15 cellular contexts compared by ENCODE assay signal in the genomic region with DNA sequence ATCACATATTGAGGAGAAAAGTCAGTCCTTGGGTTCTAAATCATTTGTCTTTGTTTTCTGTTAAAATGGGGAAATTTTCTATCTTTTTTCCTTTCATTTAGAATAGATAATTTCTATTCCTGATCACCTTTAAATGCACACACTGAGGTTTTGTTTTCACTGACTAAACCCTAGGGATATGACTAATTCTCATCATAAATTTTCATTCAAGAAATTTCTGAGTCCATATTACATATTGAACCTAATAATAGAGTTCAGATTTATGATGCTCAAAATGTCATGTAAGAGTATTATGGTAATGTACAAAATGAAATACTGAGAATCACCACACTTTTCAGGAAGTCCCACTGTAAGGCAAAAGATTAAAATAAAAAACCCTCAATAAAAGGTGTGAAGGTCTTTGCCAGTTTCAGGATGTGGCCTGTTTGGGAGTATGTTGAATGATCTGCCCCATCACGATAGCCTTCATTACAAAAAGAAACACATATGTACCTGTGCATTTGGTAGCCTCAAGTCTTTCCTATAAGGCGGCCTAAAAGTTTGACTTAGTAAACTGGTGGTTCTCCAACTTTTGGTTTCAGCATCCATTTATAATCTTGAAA. TPM values are rescaled to one million over a fixed set of nuclear protein-coding genes. Genes with fewer than 3 reads are reported as not detected.
DNase-seq lines count a peak whose midpoint lies in the region; ATAC-seq and TF ChIP-seq lines count a peak whose summit lies in the region.
"Had no signal": no experiment of that assay in that cellular context is flagged by ENCODE, and none has a peak within 500 bp of the region (broad histone marks: within the 10 kb centered on the region; RNA-seq: fewer than 3 reads in every experiment).

No MANE protein-coding gene starts in this region.

- no peaks in the 10 kb centered on the region for H3K9me3 ChIP-seq in PC-3 (ENCODE audit: low read length)
- H3K9me3 ChIP-seq: vagina had no signal

- H3K9me3 Mint-ChIP-seq in activated CD4-positive, alpha-beta T cell treated with anti-CD3 and anti-CD28 coated beads, Interleukin-2, amount 10 ng/mL, durations not matched to agents 7 days and 5 days = no peaks in the 10 kb centered on the region
- H3K9me3 Mint-ChIP-seq in naive thymus-derived CD8-positive, alpha-beta T cell = no peaks in the 10 kb centered on the region
- H3K9me3 Mint-ChIP-seq: stimulated activated effector memory CD8-positive, alpha-beta T cell treated with anti-CD3 and anti-CD28 coated beads, Interleukin-12 subunit alpha, Interleukin-12 subunit beta, amount 100 ng/mL, for 72 hours had no signal

- peaks cover 81% of the 10 kb centered on the region for H3K36me3 Mint-ChIP-seq in activated CD4-positive, alpha-beta T cell treated with anti-CD3 and anti-CD28 coated beads, Interleukin-2, amount 10 ng/mL, durations not matched to agents 7 days and 5 days (ENCODE audit: low read depth)
- H3K36me3 Mint-ChIP-seq in naive thymus-derived CD8-positive, alpha-beta T cell = peaks cover 0 to 84% (median 20%) of the 10 kb centered on the region in 3 donors
- H3K36me3 Mint-ChIP-seq: stimulated activated effector memory CD8-positive, alpha-beta T cell treated with anti-CD3 and anti-CD28 coated beads, Interleukin-12 subunit alpha, Interleukin-12 subunit beta, amount 100 ng/mL, for 72 hours had no signal

- CTCF ChIA-PET in activated CD4-positive, alpha-beta T cell treated with anti-CD3 and anti-CD28 coated beads, Interleukin-2, amount 10 ng/mL, durations not matched to agents 7 days and 5 days (lab: Charles Lee) = interaction anchor here (1.2 to 4.1 kb wide), 2 partner anchors 11 to 524 kb away, joined by 3 to 17 read pairs; no protein-coding TSS in a partner anchor
- CTCF ChIA-PET in PC-3 (lab: Charles Lee) = no interaction called here

- H3K9me2 ChIP-seq in PC-3 (replicated peaks; ENCODE audit: low read length) = no peaks in the 10 kb centered on the region

- H3K36me3 ChIP-seq in PC-3 (ENCODE audit: low read depth, low read length) = no peaks in the 10 kb centered on the region
- H3K36me3 ChIP-seq: vagina had no signal

- H3K4me1 ChIP-seq in PC-3 (ENCODE audit: insufficient read depth, low read length) = peaks cover 26% of the 10 kb centered on the region
- H3K4me1 ChIP-seq: vagina had no signal

- TF ChIP-seq POLR2A in GM18505 (IDR thresholded peaks at IDR 0.05; ENCODE audit: borderline replicate concordance, extremely low read depth, insufficient read depth, insufficient read length) = no peak

- no peaks in the 10 kb centered on the region for H4K20me1 ChIP-seq in PC-3 (ENCODE audit: low read length)

- ATAC-seq in GM21619 (IDR thresholded peaks at IDR 0.05; ENCODE audit: unreplicated experiment) = peak; percentile 12
- peak; percentile 43 for ATAC-seq in PC-3
- ATAC-seq in naive thymus-derived CD8-positive, alpha-beta T cell = no peak
- no peak for ATAC-seq in GM18505 (IDR thresholded peaks at IDR 0.05; ENCODE audit: unreplicated experiment)

- no peaks in the 10 kb centered on the region for H3K27me3 Mint-ChIP-seq in activated CD4-positive, alpha-beta T cell treated with anti-CD3 and anti-CD28 coated beads, Interleukin-2, amount 10 ng/mL, durations not matched to agents 7 days and 5 days
- no peaks in the 10 kb centered on the region for H3K27me3 Mint-ChIP-seq in naive thymus-derived CD8-positive, alpha-beta T cell
- H3K27me3 Mint-ChIP-seq: progenitor cell of endocrine pancreas had no signal

- H3K79me2 ChIP-seq in PC-3 (ENCODE audit: low read length) = no peaks in the 10 kb centered on the region

- peak overlapping the region; percentile 44 for H3K9ac ChIP-seq in PC-3 (ENCODE audit: low read length)

- no peaks in the 10 kb centered on the region for H3F3A ChIP-seq in PC-3 (ENCODE audit: low read length, unreplicated experiment)

- no peaks in the 10 kb centered on the region for H3K27me3 ChIP-seq in PC-3 (ENCODE audit: low read length)
- H3K27me3 ChIP-seq: vagina had no signal

- POLR2A ChIA-PET in activated CD4-positive, alpha-beta T cell treated with anti-CD3 and anti-CD28 coated beads, Interleukin-2, amount 10 ng/mL, durations not matched to agents 7 days and 5 days (lab: Charles Lee) = no interaction called here
- POLR2A ChIA-PET in PC-3 (lab: Charles Lee; ENCODE audit: unreplicated experiment) = no interaction called here
- POLR2A ChIA-PET in naive thymus-derived CD8-positive, alpha-beta T cell (lab: Charles Lee) = interaction anchor here (0.8 to 15.6 kb wide), 7 partner anchors 12 to 90 kb away, joined by 3 to 206 read pairs (median 5); partner anchors contain the start of gene LEF1

- H3K4me3 ChIP-seq in PC-3 (ENCODE audit: low read length) = peak overlapping the region; percentile 33; the same call in 1 of the 2 replicates
- H3K4me3 ChIP-seq: vagina had no signal

- peak overlapping the region; percentile 58 for H3K4me3 Mint-ChIP-seq in activated CD4-positive, alpha-beta T cell treated with anti-CD3 and anti-CD28 coated beads, Interleukin-2, amount 10 ng/mL, durations not matched to agents 7 days and 5 days
- peak overlapping the region; percentile 6 to 82 (median 66) for H3K4me3 Mint-ChIP-seq in naive thymus-derived CD8-positive, alpha-beta T cell
- H3K4me3 Mint-ChIP-seq: stimulated activated effector memory CD8-positive, alpha-beta T cell treated with anti-CD3 and anti-CD28 coated beads, Interleukin-12 subunit alpha, Interleukin-12 subunit beta, amount 100 ng/mL, for 72 hours had no signal

- intact Hi-C loops in PC-3 (cut with micrococcal nuclease) = loop anchor here (2.0 to 5.0 kb wide), 2 partner anchors 48 to 60 kb away; partner anchors contain the start of gene LEF1

- peaks cover 87% of the 10 kb centered on the region for H3K4me1 Mint-ChIP-seq in activated CD4-positive, alpha-beta T cell treated with anti-CD3 and anti-CD28 coated beads, Interleukin-2, amount 10 ng/mL, durations not matched to agents 7 days and 5 days
- peaks cover 42 to 90% (median 81%) of the 10 kb centered on the region in 4 donors for H3K4me1 Mint-ChIP-seq in naive thymus-derived CD8-positive, alpha-beta T cell

- no peak for TF ChIP-seq CTCF in PC-3 (conservative IDR thresholded peaks at IDR 0.05; ENCODE audit: low read depth, low read length)

- no peak for DNase-seq in activated CD4-positive, alpha-beta T cell treated with anti-CD3 and anti-CD28 coated beads, Interleukin-2, amount 10 ng/mL, durations not matched to agents 7 days and 5 days
- DNase-seq in activated CD4-positive, alpha-beta T cell treated with anti-CD3 and anti-CD28 coated beads for 4 hours = no peak
- peak; percentile 42 for DNase-seq in PC-3
- no peak for DNase-seq in naive thymus-derived CD8-positive, alpha-beta T cell
- no peak for DNase-seq in putamen (ENCODE audit: low spot score)
- no peak for DNase-seq in hepatic stellate cell (ENCODE audit: low spot score)
- DNase-seq: DND-41; stimulated activated CD4-positive, alpha-beta T cell treated with anti-CD3 and anti-CD28 coated beads, Interleukin-2, amount 100 ng/mL, for 24 hours; SW 1271 had no signal

- no TSS peak for BruUV-seq in PC-3 (replicated peaks; lab: Mats Ljungman, UMichigan)

- no peak overlapping the region for H2AFZ ChIP-seq in PC-3 (ENCODE audit: low read length)

- H3K4me2 ChIP-seq in PC-3 (ENCODE audit: low read length) = peak overlapping the region; percentile 76

- H3K27ac Mint-ChIP-seq in activated CD4-positive, alpha-beta T cell treated with anti-CD3 and anti-CD28 coated beads, Interleukin-2, amount 10 ng/mL, durations not matched to agents 7 days and 5 days = peak overlapping the region; percentile 91
- H3K27ac Mint-ChIP-seq in naive thymus-derived CD8-positive, alpha-beta T cell = peak overlapping the region; percentile 68 to 98 (median 93)
- H3K27ac Mint-ChIP-seq: progenitor cell of endocrine pancreas; stimulated activated effector memory CD8-positive, alpha-beta T cell treated with anti-CD3 and anti-CD28 coated beads, Interleukin-12 subunit alpha, Interleukin-12 subunit beta, amount 100 ng/mL, for 72 hours had no signal

- H3K27ac ChIP-seq in PC-3 (ENCODE audit: low read length) = peak overlapping the region; percentile 80
- H3K27ac ChIP-seq: vagina had no signal

RNA-seq across cellular contexts. Expression of gene LEF1, which starts 49.4 kb away (rescaled TPM):
- total RNA-seq in activated CD4-positive, alpha-beta T cell treated with anti-CD3 and anti-CD28 coated beads, Interleukin-2, amount 10 ng/mL, durations not matched to agents 7 days and 5 days = 100 to 1,000 TPM; 386 to 498 TPM
- total RNA-seq in PC-3 (2014; rRNA removed) = 0.58 and 2.4 TPM in 2 replicates
- total RNA-seq in naive thymus-derived CD8-positive, alpha-beta T cell = 100 to 1,000 TPM; 828 to 859 TPM
- polyA plus RNA-seq in naive thymus-derived CD8-positive, alpha-beta T cell = 100 to 1,000 TPM; 400 to 836 (median 554) TPM
- total RNA-seq: dermis microvascular lymphatic vessel endothelial cell had no signal

Comparison
In these comparisons a context has a peak if more than half of its experiments do, and no peak if none do; other contexts are left out.
1. ATAC-seq: peak in GM21619 (single experiment) and PC-3 (single experiment); none in naive thymus-derived CD8-positive, alpha-beta T cell (0 of 2) and GM18505 (single experiment).
2. RNA of gene LEF1, which starts 49.4 kb away (total RNA-seq): 828 to 859 TPM in naive thymus-derived CD8-positive, alpha-beta T cell and 386 to 498 TPM in activated CD4-positive, alpha-beta T cell treated with anti-CD3 and anti-CD28 coated beads, Interleukin-2, amount 10 ng/mL, durations not matched to agents 7 days and 5 days; 0.58 to 2.4 TPM in PC-3; every median in the first group is over 100 times any median in the second.